In genomic region chr20:38144608-38145093, GRCh38 we compare ENCODE assay signal across 14 cellular contexts. TPM values are rescaled to one million over a fixed set of nuclear protein-coding genes. Genes with fewer than 3 reads are reported as not detected.
DNase-seq lines count a peak whose midpoint lies in the region; ATAC-seq, FAIRE-seq and TF ChIP-seq lines count a peak whose summit lies in the region.
"Had no signal": no experiment of that assay in that cellular context is flagged by ENCODE, and none has a peak within 500 bp of the region (broad histone marks: within the 10 kb centered on the region; RNA-seq: fewer than 3 reads in every experiment).

No MANE protein-coding gene starts in this region.

- H3K27ac Mint-ChIP-seq in CD14-positive monocyte, result peak overlapping the region; percentile 82 to 92 (median 87)
- H3K27ac Mint-ChIP-seq in activated CD4-positive, alpha-beta T cell treated with anti-CD3 and anti-CD28 coated beads for 36 hours, result no peak overlapping the region
- H3K27ac Mint-ChIP-seq: activated CD8-positive, alpha-beta memory T cell treated with anti-CD3 and anti-CD28 coated beads, Interleukin-2, amount 10 ng/mL, durations not matched to agents 7 days and 5 days; activated naive CD8-positive, alpha-beta T cell treated with anti-CD3 and anti-CD28 coated beads for 36 hours had no signal

- DNase-seq in CD14-positive monocyte (ENCODE audit: low spot score), result no peak
- DNase-seq in ascending aorta (ENCODE audit: low spot score in 2 of 2), result no peak
- DNase-seq in keratinocyte (ENCODE audit: low read depth, low spot score), result no peak
- DNase-seq in sigmoid colon, result no peak
- no peak for DNase-seq in NCI-H2227 treated with DMSO at 0.1 percent for 48 hours (lab: John Stamatoyannopoulos, UW)
- DNase-seq in activated CD4-positive, alpha-beta T cell treated with anti-CD3 and anti-CD28 coated beads for 36 hours, result no peak
- DNase-seq in 8988T, result no peak
- DNase-seq: activated CD8-positive, alpha-beta memory T cell treated with anti-CD3 and anti-CD28 coated beads, Interleukin-2, amount 10 ng/mL, durations not matched to agents 7 days and 5 days; activated naive CD8-positive, alpha-beta T cell treated with anti-CD3 and anti-CD28 coated beads for 36 hours; NCI-H2029; stimulated activated naive CD4-positive, alpha-beta T cell; T-helper 9 cell had no signal

- H3K9me3 ChIP-seq in ascending aorta (no peaks in the 10 kb centered on the region), keratinocyte (ENCODE audit: control insufficient read depth, low read depth, low read length) (no peaks in the 10 kb centered on the region), sigmoid colon (no peaks in the 10 kb centered on the region)
- H3K9me3 ChIP-seq: mucosa of descending colon had no signal

- intact Hi-C loops in CD14-positive monocyte (cut with micrococcal nuclease), result loop anchor here (2.0 to 5.0 kb wide), 2 partner anchors 47 to 48 kb away; no protein-coding TSS in a partner anchor
- intact Hi-C loops in ascending aorta (cut with DNase I), result loop anchor here (2.0 kb wide), 1 partner anchor 18 kb away; no protein-coding TSS in a partner anchor
- intact Hi-C loops in sigmoid colon (cut with DNase I), result no loop called here
- intact Hi-C loops in activated CD4-positive, alpha-beta T cell treated with anti-CD3 and anti-CD28 coated beads for 36 hours (cut with DNase I, micrococcal nuclease), result no loop called here

- H3K27me3 Mint-ChIP-seq in CD14-positive monocyte (ENCODE audit: low read depth in 3 of 3), result peaks cover 0 to 2% (median 2%) of the 10 kb centered on the region in 3 donors
- H3K27me3 Mint-ChIP-seq in activated CD4-positive, alpha-beta T cell treated with anti-CD3 and anti-CD28 coated beads for 36 hours, result no peaks in the 10 kb centered on the region

- H3K79me2 ChIP-seq in keratinocyte (ENCODE audit: control insufficient read depth, insufficient read depth, low read length), result no peaks in the 10 kb centered on the region

- WGBS in sigmoid colon, 2 donors, result 76 to 91% methylated on average over 6 of the region's 6 CpGs

- CTCF ChIA-PET in activated CD4-positive, alpha-beta T cell treated with anti-CD3 and anti-CD28 coated beads for 36 hours (lab: Charles Lee), result no interaction called here

- TF ChIP-seq EP300 in sigmoid colon (IDR thresholded peaks at IDR 0.05), result no peak

- peak overlapping the region; percentile 47 to 85 for H3K4me3 Mint-ChIP-seq in CD14-positive monocyte
- H3K4me3 Mint-ChIP-seq in activated CD4-positive, alpha-beta T cell treated with anti-CD3 and anti-CD28 coated beads for 36 hours, result no peak overlapping the region
- H3K4me3 Mint-ChIP-seq: activated CD8-positive, alpha-beta memory T cell treated with anti-CD3 and anti-CD28 coated beads, Interleukin-2, amount 10 ng/mL, durations not matched to agents 7 days and 5 days; activated naive CD8-positive, alpha-beta T cell treated with anti-CD3 and anti-CD28 coated beads for 36 hours had no signal

- no peak for TF ChIP-seq POLR2A in sigmoid colon (IDR thresholded peaks at IDR 0.05)

- peaks cover 64 to 70% of the 10 kb centered on the region in 2 donors for H3K36me3 ChIP-seq in ascending aorta
- H3K36me3 ChIP-seq in keratinocyte (ENCODE audit: control insufficient read depth in 2 of 2, extremely low read depth in 1 of 2, insufficient read depth in 2 of 2, low read length in 2 of 2), result peaks cover 0 to 2% of the 10 kb centered on the region in 2 experiments
- peaks cover 0 to 57% (median 19%) of the 10 kb centered on the region in 4 donors for H3K36me3 ChIP-seq in sigmoid colon

- no peak for TF ChIP-seq CTCF in CD14-positive monocyte (IDR thresholded peaks at IDR 0.05)
- no peak for TF ChIP-seq CTCF in ascending aorta (IDR thresholded peaks at IDR 0.05)
- TF ChIP-seq CTCF in keratinocyte (optimal IDR thresholded peaks at IDR 0.05 in 1 of 3, IDR thresholded peaks at IDR 0.05 in 1 of 3, conservative IDR thresholded peaks at IDR 0.05 in 1 of 3; ENCODE audit: extremely low read depth in 1 of 3, insufficient read depth in 2 of 3, low read length in 3 of 3), result no peak
- TF ChIP-seq CTCF in sigmoid colon (IDR thresholded peaks at IDR 0.05), result no peak

- peak overlapping the region; percentile 75 for H2AFZ ChIP-seq in keratinocyte (ENCODE audit: control insufficient read depth, low read length)

- peak overlapping the region; percentile 60 for H3K4me2 ChIP-seq in keratinocyte (ENCODE audit: control insufficient read depth, extremely low read depth, insufficient read depth, low read depth, low read length)

- no peaks in the 10 kb centered on the region for H4K20me1 ChIP-seq in keratinocyte (ENCODE audit: control insufficient read depth, extremely low read depth, insufficient read depth, low read length)

- H3K9me1 ChIP-seq in keratinocyte (ENCODE audit: control insufficient read depth, extremely low read depth, insufficient read depth, low read length), result no peaks in the 10 kb centered on the region

- H3K27me3 ChIP-seq in ascending aorta, result no peaks in the 10 kb centered on the region
- no peaks in the 10 kb centered on the region for H3K27me3 ChIP-seq in keratinocyte (ENCODE audit: control insufficient read depth, extremely low read depth, insufficient read depth, low read length)
- H3K27me3 ChIP-seq in sigmoid colon, result no peaks in the 10 kb centered on the region

- H3K36me3 Mint-ChIP-seq in CD14-positive monocyte, result peaks cover 0 to 6% of the 10 kb centered on the region in 2 donors
- H3K36me3 Mint-ChIP-seq in activated CD4-positive, alpha-beta T cell treated with anti-CD3 and anti-CD28 coated beads for 36 hours (ENCODE audit: low read depth), result no peaks in the 10 kb centered on the region
- H3K36me3 Mint-ChIP-seq: activated CD8-positive, alpha-beta memory T cell treated with anti-CD3 and anti-CD28 coated beads, Interleukin-2, amount 10 ng/mL, durations not matched to agents 7 days and 5 days; activated naive CD8-positive, alpha-beta T cell treated with anti-CD3 and anti-CD28 coated beads for 36 hours had no signal

- no peak overlapping the region for H3K4me3 ChIP-seq in ascending aorta
- no peak overlapping the region for H3K4me3 ChIP-seq in keratinocyte (ENCODE audit: control insufficient read depth in 2 of 3, extremely low read depth in 1 of 3, insufficient read depth in 2 of 3, low read depth in 1 of 3, low read length in 3 of 3)
- no peak overlapping the region for H3K4me3 ChIP-seq in sigmoid colon
- H3K4me3 ChIP-seq: mucosa of descending colon had no signal

- dilution Hi-C loops in keratinocyte (cut with MboI; ENCODE audit: extremely low pct_ligation_motif_present, low sequenced_read_pairs), result no loop called here

- H3K9me3 Mint-ChIP-seq in CD14-positive monocyte, result no peaks in the 10 kb centered on the region
- H3K9me3 Mint-ChIP-seq in activated CD4-positive, alpha-beta T cell treated with anti-CD3 and anti-CD28 coated beads for 36 hours (ENCODE audit: low read depth), result no peaks in the 10 kb centered on the region
- H3K9me3 Mint-ChIP-seq: activated naive CD8-positive, alpha-beta T cell treated with anti-CD3 and anti-CD28 coated beads for 36 hours had no signal

- H3K9ac ChIP-seq in keratinocyte (ENCODE audit: control insufficient read depth, extremely low read depth, insufficient read depth, low read length), result peak overlapping the region; percentile 61

- POLR2A ChIA-PET in activated CD4-positive, alpha-beta T cell treated with anti-CD3 and anti-CD28 coated beads for 36 hours (lab: Charles Lee), result no interaction called here

- H3K4me1 Mint-ChIP-seq in CD14-positive monocyte, result peaks cover 62% of the 10 kb centered on the region
- no peaks in the 10 kb centered on the region for H3K4me1 Mint-ChIP-seq in activated CD4-positive, alpha-beta T cell treated with anti-CD3 and anti-CD28 coated beads for 36 hours
- H3K4me1 Mint-ChIP-seq: activated naive CD8-positive, alpha-beta T cell treated with anti-CD3 and anti-CD28 coated beads for 36 hours had no signal

- no peak for FAIRE-seq in keratinocyte (lab: Jason Lieb, UNC)

- H3K4me1 ChIP-seq in ascending aorta (peaks cover 10 to 16% of the 10 kb centered on the region in 2 donors), keratinocyte (ENCODE audit: control insufficient read depth, extremely low read depth, insufficient read depth, low read length) (peaks cover 20% of the 10 kb centered on the region), sigmoid colon (peaks cover 0 to 29% (median 24%) of the 10 kb centered on the region in 4 donors)

- ATAC-seq in HG02610 (IDR thresholded peaks at IDR 0.05; ENCODE audit: unreplicated experiment), result no peak
- ATAC-seq in activated CD4-positive, alpha-beta T cell treated with anti-CD3 and anti-CD28 coated beads for 36 hours, result no peak
- ATAC-seq: activated CD8-positive, alpha-beta memory T cell treated with anti-CD3 and anti-CD28 coated beads, Interleukin-2, amount 10 ng/mL, durations not matched to agents 7 days and 5 days had no signal

- H3K27ac ChIP-seq in ascending aorta (peak overlapping the region; percentile 84 to 95), keratinocyte (ENCODE audit: control insufficient read depth, insufficient read depth, low read length) (peak overlapping the region; percentile 74), sigmoid colon (peak overlapping the region; percentile 50 to 79 (median 62))

RNA-seq across cellular contexts. Expression of gene TGM2, which starts 20.4 kb away (rescaled TPM):
- polyA plus RNA-seq in CD14-positive monocyte (1 to 10 TPM in 1 of 2 donors, under 1 TPM in 1; 0.47 to 1.6 TPM), keratinocyte (18.4 to 50.3 TPM (median 18.7 TPM) in 3 replicates), sigmoid colon (10 to 100 TPM in 1 of 3 donors, 1 to 10 TPM in 2; 6.5 to 71.1 (median 7.2) TPM)
- total RNA-seq in ascending aorta (529 TPM), sigmoid colon (100 to 1,000 TPM in 2 of 4 donors, 10 to 100 TPM in 2; 14.8 to 104 (median 60.7) TPM)
- 0.86 TPM for polyA plus RNA-seq in keratinocyte (2011; ENCODE audit: low read depth)
- polyA plus RNA-seq in keratinocyte (2011; cell fraction: cytosol; rRNA removed), result 16.2 and 22.6 TPM in 2 replicates
- 30.9 and 32.5 TPM in 2 replicates for polyA plus RNA-seq in keratinocyte (2011; cell fraction: nucleus; rRNA removed)
- polyA plus RNA-seq in keratinocyte (2012; ENCODE audit: low replicate concordance), result 0.38 and 57.9 TPM in 2 replicates
- polyA minus RNA-seq in keratinocyte, result 27.4 to 122 TPM (median 29.7 TPM) in 3 replicates
- polyA minus RNA-seq in keratinocyte (2011; cell fraction: cytosol; rRNA and poly(A)+ RNA removed), result 50.3 TPM
- polyA minus RNA-seq in keratinocyte (2011; cell fraction: nucleus; rRNA and poly(A)+ RNA removed), result 29.2 and 30.7 TPM in 2 replicates
- under 1 TPM; 0.04 to 0.09 TPM for total RNA-seq in activated CD4-positive, alpha-beta T cell treated with anti-CD3 and anti-CD28 coated beads for 36 hours
- total RNA-seq: activated naive CD8-positive, alpha-beta T cell treated with anti-CD3 and anti-CD28 coated beads for 36 hours had no signal

Comparison
In these comparisons a context has a peak if more than half of its experiments do, and no peak if none do; other contexts are left out.
1. RNA of gene TGM2, which starts 20.4 kb away (total RNA-seq): 529 TPM in ascending aorta (single experiment) and 14.8 to 104 TPM in sigmoid colon; 0.04 to 0.09 TPM in activated CD4-positive, alpha-beta T cell treated with anti-CD3 and anti-CD28 coated beads for 36 hours; every median in the first group is over 10 times any median in the second.
2. intact Hi-C loops: an anchor here in CD14-positive monocyte (2.0 to 5.0 kb wide) and ascending aorta (2.0 kb wide); none called in sigmoid colon and activated CD4-positive, alpha-beta T cell treated with anti-CD3 and anti-CD28 coated beads for 36 hours.
3. Peak in every context shown above with its lines, with median percentiles within 50 percentile points of each other: H3K27ac ChIP-seq.